In genomic region chr13:29745704-29746103, GRCh38 we compare ENCODE assay signal across 24 cellular contexts.
DNase-seq lines count a peak whose midpoint lies in the region; ATAC-seq, FAIRE-seq and TF ChIP-seq lines count a peak whose summit lies in the region.
"Had no signal": no experiment of that assay in that cellular context is flagged by ENCODE, and none has a peak within 500 bp of the region (broad histone marks: within the 10 kb centered on the region; RNA-seq: fewer than 3 reads in every experiment).

No MANE protein-coding gene starts in this region.

- no peak for DNase-seq in activated CD8-positive, alpha-beta memory T cell treated with anti-CD3 and anti-CD28 coated beads, Interleukin-2, amount 10 ng/mL, durations not matched to agents 7 days and 5 days
- DNase-seq in activated CD8-positive, alpha-beta memory T cell treated with anti-CD3 and anti-CD28 coated beads, Interleukin-2, amount 50 U/mL, for 4 hours: no peak
- DNase-seq in esophagus muscularis mucosa (ENCODE audit: extremely low spot score) (peak; percentile 82), left colon (no peak), pancreas (no peak), LoVo (ENCODE audit: low spot score) (no peak), T-helper 2 cell (no peak)
- DNase-seq in activated T-cell treated with anti-CD3 and anti-CD28 coated beads, Interleukin-2, amount 50 U/mL, for 1 hour: no peak
- DNase-seq: AML-193; Caco-2; Calu3; CD4-positive, alpha-beta T cell; CD8-positive, alpha-beta T cell; DMS79 treated with DMSO at 0.1 percent for 48 hours; GF-D8 had no signal

- H3K36me3 ChIP-seq in esophagus muscularis mucosa: no peaks in the 10 kb centered on the region
- H3K36me3 ChIP-seq in pancreas: no peaks in the 10 kb centered on the region
- H3K36me3 ChIP-seq: BLaER1 treated with 17β-estradiol and CSF1 and Interleukin-3, amounts not matched to agents 10 nM and 100 nM had no signal

- H3K4me1 ChIP-seq in esophagus muscularis mucosa: peaks cover 0 to 31% (median 22%) of the 10 kb centered on the region in 4 donors
- H3K4me1 ChIP-seq in pancreas: peaks cover 0 to 3% (median 0%) of the 10 kb centered on the region in 3 donors
- H3K4me1 ChIP-seq: A549; BLaER1 treated with 17β-estradiol and CSF1 and Interleukin-3, amounts not matched to agents 10 nM and 100 nM; Caco-2 had no signal

- H3K4me3 ChIP-seq in esophagus muscularis mucosa (no peak overlapping the region), pancreas (no peak overlapping the region)
- H3K4me3 ChIP-seq: A549; BLaER1 treated with 17β-estradiol and CSF1 and Interleukin-3, amounts not matched to agents 10 nM and 100 nM had no signal

- TF ChIP-seq POLR2A in esophagus muscularis mucosa (IDR thresholded peaks at IDR 0.05; ENCODE audit: low read depth): no peak

- H3K9me3 ChIP-seq in esophagus muscularis mucosa (no peaks in the 10 kb centered on the region), pancreas (no peaks in the 10 kb centered on the region)
- H3K9me3 ChIP-seq: A549; BLaER1 treated with 17β-estradiol and CSF1 and Interleukin-3, amounts not matched to agents 10 nM and 100 nM; Caco-2 had no signal

- H3K9me3 Mint-ChIP-seq in activated CD8-positive, alpha-beta memory T cell treated with anti-CD3 and anti-CD28 coated beads, Interleukin-2, amount 10 ng/mL, durations not matched to agents 7 days and 5 days (ENCODE audit: low read depth): no peaks in the 10 kb centered on the region
- H3K9me3 Mint-ChIP-seq: CD4-positive, alpha-beta T cell; CD8-positive, alpha-beta T cell had no signal

- H3K27me3 ChIP-seq in esophagus muscularis mucosa: no peaks in the 10 kb centered on the region
- no peaks in the 10 kb centered on the region for H3K27me3 ChIP-seq in pancreas
- H3K27me3 ChIP-seq: BLaER1 treated with 17β-estradiol and CSF1 and Interleukin-3, amounts not matched to agents 10 nM and 100 nM had no signal

- FAIRE-seq in pancreas (lab: Jason Lieb, UNC): no peak
- FAIRE-seq: A549, D721Med, G401.6, GM12891, GM18507 had no signal

- H3K27ac Mint-ChIP-seq in activated CD8-positive, alpha-beta memory T cell treated with anti-CD3 and anti-CD28 coated beads, Interleukin-2, amount 10 ng/mL, durations not matched to agents 7 days and 5 days: peak overlapping the region; percentile 2
- H3K27ac Mint-ChIP-seq: B cell; CD4-positive, alpha-beta T cell; CD8-positive, alpha-beta T cell had no signal

- no peaks in the 10 kb centered on the region for H3K36me3 Mint-ChIP-seq in activated CD8-positive, alpha-beta memory T cell treated with anti-CD3 and anti-CD28 coated beads, Interleukin-2, amount 10 ng/mL, durations not matched to agents 7 days and 5 days
- H3K36me3 Mint-ChIP-seq: CD8-positive, alpha-beta T cell had no signal

- H3K27ac ChIP-seq in esophagus muscularis mucosa (replicated peaks in 1 of 4): no peak overlapping the region
- no peak overlapping the region for H3K27ac ChIP-seq in pancreas
- H3K27ac ChIP-seq: 22Rv1; A549; BLaER1 treated with 17β-estradiol and CSF1 and Interleukin-3, amounts not matched to agents 10 nM and 100 nM; C4-2B had no signal

- H3K4me1 Mint-ChIP-seq in activated CD8-positive, alpha-beta memory T cell treated with anti-CD3 and anti-CD28 coated beads, Interleukin-2, amount 10 ng/mL, durations not matched to agents 7 days and 5 days: no peaks in the 10 kb centered on the region

- no peak for TF ChIP-seq EP300 in esophagus muscularis mucosa (IDR thresholded peaks at IDR 0.05)

- no peak for TF ChIP-seq CTCF in esophagus muscularis mucosa (IDR thresholded peaks at IDR 0.05)
- no peak for TF ChIP-seq CTCF in pancreas (IDR thresholded peaks at IDR 0.05)

- peaks cover 18% of the 10 kb centered on the region for H3K27me3 Mint-ChIP-seq in activated CD8-positive, alpha-beta memory T cell treated with anti-CD3 and anti-CD28 coated beads, Interleukin-2, amount 10 ng/mL, durations not matched to agents 7 days and 5 days

- intact Hi-C loops in esophagus muscularis mucosa (cut with DNase I) (no loop called here), left colon (cut with DNase I, micrococcal nuclease) (no loop called here), pancreas (cut with DNase I) (no loop called here)

- CTCF ChIA-PET in activated CD8-positive, alpha-beta memory T cell treated with anti-CD3 and anti-CD28 coated beads, Interleukin-2, amount 10 ng/mL, durations not matched to agents 7 days and 5 days (lab: Charles Lee): no interaction called here

- H3K4me3 Mint-ChIP-seq in activated CD8-positive, alpha-beta memory T cell treated with anti-CD3 and anti-CD28 coated beads, Interleukin-2, amount 10 ng/mL, durations not matched to agents 7 days and 5 days: no peak overlapping the region
- H3K4me3 Mint-ChIP-seq: B cell; CD4-positive, alpha-beta T cell; CD8-positive, alpha-beta T cell had no signal

- 96% methylated on average over 6 of the region's 6 CpGs for WGBS in esophagus muscularis mucosa
- WGBS in pancreas, 2 donors: 43 to 54% methylated on average over 6 of the region's 6 CpGs

- ATAC-seq in activated CD8-positive, alpha-beta memory T cell treated with anti-CD3 and anti-CD28 coated beads, Interleukin-2, amount 10 ng/mL, durations not matched to agents 7 days and 5 days: no peak
- ATAC-seq in left colon (peak; percentile 12), pancreas (peak in 3 of 4 donors; percentile 36 to 60 (median 59))
- ATAC-seq: A549; CD8-positive, alpha-beta T cell had no signal
